In genomic region chr1:162248854-162249535, GRCh38 we compare ENCODE assay signal across 12 cellular contexts.
A peak's percentile ranks its signal among the peaks of the same experiment; 100 is the strongest.
DNase-seq lines count a peak whose midpoint lies in the region; TF ChIP-seq lines count a peak whose summit lies in the region.
"Had no signal": no experiment of that assay in that cellular context is flagged by ENCODE, and none has a peak within 500 bp of the region (broad histone marks: within the 10 kb centered on the region; RNA-seq: fewer than 3 reads in every experiment).

No MANE protein-coding gene starts in this region.

- no peak for TF ChIP-seq CTCF in GM10266 (IDR thresholded peaks at IDR 0.05; ENCODE audit: control insufficient read depth, insufficient read depth, low read depth, missing control alignments)

- DNase-seq in ELF-1 (ENCODE audit: low read depth, low spot score) (peak; percentile 73), NCI-H146 (lab: John Stamatoyannopoulos, UW) (peak; percentile 76), cerebellar cortex (ENCODE audit: low spot score) (peak; percentile 22), medulla oblongata (ENCODE audit: extremely low spot score) (peak; percentile 83), RPMI8226 (no peak), GM10266 (ENCODE audit: extremely low spot score) (no peak), islet precursor cell (no peak), HPDE6-E6E7 (ENCODE audit: extremely low spot score) (no peak)
- DNase-seq: activated naive CD4-positive, alpha-beta T cell; cerebellar nuclear complex; DMS79 treated with DMSO at 0.1 percent for 48 hours; stimulated activated naive CD4-positive, alpha-beta T cell treated with Interleukin-2 at 50 U/mL for 16 hours had no signal

Comparison
In these comparisons a context has a peak if more than half of its experiments do, and no peak if none do; other contexts are left out.
1. DNase-seq: peak in ELF-1 (single experiment), NCI-H146 (single experiment), cerebellar cortex (single experiment) and medulla oblongata (single experiment); none in RPMI8226 (single experiment), GM10266 (single experiment), islet precursor cell (single experiment) and HPDE6-E6E7 (single experiment).